14 cellular contexts compared by ENCODE assay signal in the genomic region with DNA sequence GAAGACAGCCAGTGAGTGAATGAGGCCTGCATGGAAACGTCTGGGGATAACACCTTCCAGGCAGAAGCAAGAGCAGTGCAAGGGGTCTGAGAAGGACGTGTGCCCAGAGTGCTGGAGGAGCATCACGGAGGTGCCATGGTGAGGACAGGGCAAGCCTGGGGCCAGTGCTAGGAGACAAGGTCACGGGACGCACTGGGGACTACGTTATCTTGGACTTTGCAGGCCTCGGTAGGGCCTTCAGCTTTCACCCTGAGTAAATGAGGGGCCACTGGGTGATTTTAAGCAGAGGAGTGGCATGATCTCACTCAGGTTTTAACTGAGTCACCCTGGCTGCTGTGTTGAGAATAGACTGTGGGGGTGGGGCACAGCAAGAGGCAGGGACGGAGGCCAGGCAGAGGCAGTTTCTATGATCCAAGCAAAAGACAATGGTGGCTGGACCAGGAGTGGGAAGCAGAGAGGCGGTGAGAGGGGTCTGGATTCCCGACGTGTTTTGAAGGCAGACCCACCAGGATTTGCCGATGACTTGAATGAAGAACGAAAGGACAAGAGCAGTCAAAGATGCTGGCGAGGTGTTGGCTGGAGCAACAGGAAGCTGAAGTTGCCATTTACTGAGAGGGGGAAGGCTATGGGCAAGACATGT.
A peak's percentile ranks its signal among the peaks of the same experiment; 100 is the strongest.
DNase-seq lines count a peak whose midpoint lies in the region; ATAC-seq, FAIRE-seq and TF ChIP-seq lines count a peak whose summit lies in the region.
"Had no signal": no experiment of that assay in that cellular context is flagged by ENCODE, and none has a peak within 500 bp of the region (broad histone marks: within the 10 kb centered on the region; RNA-seq: fewer than 3 reads in every experiment).

No MANE protein-coding gene starts in this region.

- no TSS peak for BruUV-seq in IMR-90 (replicated peaks; lab: Mats Ljungman, UMichigan)

- FAIRE-seq in GM12891 (lab: Jason Lieb, UNC): no peak
- no peak for FAIRE-seq in GM12892 (lab: Jason Lieb, UNC)

- H3K56ac ChIP-seq in IMR-90 (ENCODE audit: extremely low read depth, insufficient read depth, low read length): no peak overlapping the region

- peak overlapping the region; percentile 87 for H4K91ac ChIP-seq in IMR-90 (ENCODE audit: insufficient read depth, low read depth, low read length)

- peak overlapping the region; percentile 92 for H3K14ac ChIP-seq in IMR-90 (replicated peaks; ENCODE audit: low read depth, low read length)

- ATAC-seq in IMR-90 (ENCODE audit: low read depth): peak; percentile 57
- ATAC-seq: left lung had no signal

- CTCF ChIA-PET in IMR-90 (lab: Yijun Ruan, JAX): no interaction called here

- peak overlapping the region; percentile 65 for H2AFZ ChIP-seq in IMR-90 (replicated peaks; ENCODE audit: low read length, poor library complexity)

- peak overlapping the region; percentile 79 for H2AK9ac ChIP-seq in IMR-90 (replicated peaks; ENCODE audit: low read depth, low read length, poor library complexity)

- H2BK20ac ChIP-seq in IMR-90 (ENCODE audit: low read depth, low read length): peak overlapping the region; percentile 97

- peak overlapping the region; percentile 99 for H3K4ac ChIP-seq in IMR-90 (ENCODE audit: low read depth, low read length)

- DNase-seq in EH (ENCODE audit: low read depth) (peak; percentile 54), IMR-90 (peak; percentile 73), chondrocyte (ENCODE audit: low spot score) (no peak), neural crest cell (ENCODE audit: low read depth, low spot score) (no peak), GM12891 (ENCODE audit: insufficient read length, low spot score) (no peak), putamen (ENCODE audit: low spot score) (no peak), GM12892 (ENCODE audit: insufficient read length) (no peak)
- DNase-seq: activated CD4-positive, alpha-beta T cell treated with anti-CD3 and anti-CD28 coated beads for 4 hours; activated T-cell treated with anti-CD3 and anti-CD28 coated beads, Interleukin-2, amount 50 U/mL, for 48 hours; amniotic stem cell; NCI-H2227 treated with DMSO at 0.1 percent for 48 hours; SHP77 had no signal

- in situ Hi-C loops in IMR-90 (cut with MboI; ENCODE audit: low sequenced_read_pairs): loop anchor here (25.0 kb wide), 2 partner anchors 1237 to 1487 kb away; no protein-coding TSS in a partner anchor

- H3K36me3 Mint-ChIP-seq in chondrocyte (ENCODE audit: low read depth) (no peaks in the 10 kb centered on the region), neural crest cell (ENCODE audit: low read depth) (no peaks in the 10 kb centered on the region)

- peak overlapping the region; percentile 56 for H4K5ac ChIP-seq in IMR-90 (ENCODE audit: low read depth, low read length)

- intact Hi-C loops in IMR-90 (cut with micrococcal nuclease): no loop called here

- H3K27me3 Mint-ChIP-seq in chondrocyte (ENCODE audit: low read depth): no peaks in the 10 kb centered on the region
- no peaks in the 10 kb centered on the region for H3K27me3 Mint-ChIP-seq in neural crest cell (ENCODE audit: low read depth)

- H3K4me2 ChIP-seq in IMR-90 (ENCODE audit: low read depth, low read length): peak overlapping the region; percentile 11; the same call in 1 of the 2 replicates

- no peak overlapping the region for H3K4me3 ChIP-seq in IMR-90 (ENCODE audit: insufficient read depth, low read depth, low read length)
- H3K4me3 ChIP-seq: left lung had no signal

- TF ChIP-seq CTCF in IMR-90 (conservative IDR thresholded peaks at IDR 0.05; ENCODE audit: low read depth, low read length): no peak
- TF ChIP-seq CTCF in chondrocyte (IDR thresholded peaks at IDR 0.05): no peak
- no peak for TF ChIP-seq CTCF in neural crest cell (conservative IDR thresholded peaks at IDR 0.05)

- H2AK5ac ChIP-seq in IMR-90 (ENCODE audit: low read depth, low read length): peak overlapping the region; percentile 97

- TF ChIP-seq POLR2A in IMR-90 (IDR thresholded peaks at IDR 0.05; ENCODE audit: low read depth, low read length): no peak
- TF ChIP-seq POLR2A in GM12891 (IDR thresholded peaks at IDR 0.05; ENCODE audit: low read depth, low read length): no peak
- TF ChIP-seq POLR2A in GM12892 (IDR thresholded peaks at IDR 0.05; ENCODE audit: low read depth, low read length): no peak

- no peaks in the 10 kb centered on the region for H3K9me3 ChIP-seq in IMR-90 (ENCODE audit: control insufficient read depth, insufficient read depth, low read length)
- H3K9me3 ChIP-seq: left lung had no signal

- H3K9me3 Mint-ChIP-seq in chondrocyte (ENCODE audit: low read depth): no peaks in the 10 kb centered on the region
- no peaks in the 10 kb centered on the region for H3K9me3 Mint-ChIP-seq in neural crest cell
- H3K9me3 Mint-ChIP-seq: T-helper 2 cell treated with Interferon-gamma antibody and Interleukin-4, amounts not matched to agents 5 μg/mL and 100 μg/mL, for 36 hours had no signal

- H3K4me1 Mint-ChIP-seq in chondrocyte (ENCODE audit: low read depth) (peaks cover 66% of the 10 kb centered on the region), neural crest cell (no peaks in the 10 kb centered on the region)

- WGBS in IMR-90 (ENCODE audit: extremely low coverage in 2 of 2, insufficient read length in 1 of 2), 2 experiments: 88% methylated on average over 10 of the region's 14 CpGs; no CpG with 5 or more reads in 1 of the 2 experiments

- peak overlapping the region; percentile 97 for H2BK15ac ChIP-seq in IMR-90 (ENCODE audit: low read depth, low read length)

- H3K4me3 Mint-ChIP-seq in chondrocyte (ENCODE audit: unreplicated experiment): no peak overlapping the region
- no peak overlapping the region for H3K4me3 Mint-ChIP-seq in neural crest cell
- H3K4me3 Mint-ChIP-seq: T-helper 2 cell treated with Interferon-gamma antibody and Interleukin-4, amounts not matched to agents 5 μg/mL and 100 μg/mL, for 36 hours had no signal

- peaks cover 18% of the 10 kb centered on the region for H3K4me1 ChIP-seq in IMR-90 (ENCODE audit: control insufficient read depth, insufficient read depth, low read length)

- H2BK5ac ChIP-seq in IMR-90 (ENCODE audit: low read depth, low read length, poor library complexity, severe bottlenecking): peak overlapping the region; percentile 83

- H3K9ac ChIP-seq in IMR-90 (ENCODE audit: low read depth, low read length): no peak overlapping the region

- no peaks in the 10 kb centered on the region for H3K36me3 ChIP-seq in IMR-90 (ENCODE audit: control insufficient read depth, insufficient read depth, low read length)
- H3K36me3 ChIP-seq: left lung had no signal

- no peak for TF ChIP-seq RAD21 in IMR-90 (IDR thresholded peaks at IDR 0.05; ENCODE audit: low read length)

- H3K27ac ChIP-seq in IMR-90 (ENCODE audit: insufficient read depth, low read length): peak overlapping the region; percentile 0; the same call in 1 of the 2 replicates
- H3K27ac ChIP-seq: left lung had no signal

- H4K8ac ChIP-seq in IMR-90 (ENCODE audit: low read depth in 2 of 2, low read length in 2 of 2): peak overlapping the region; percentile 27 to 83; a peak in 3 of 4 replicates

- H3K9me1 ChIP-seq in IMR-90 (ENCODE audit: insufficient read depth, low read length): peaks cover 60% of the 10 kb centered on the region

- H2BK120ac ChIP-seq in IMR-90 (ENCODE audit: low read depth, low read length): peak overlapping the region; percentile 94

- peak overlapping the region; percentile 53 for H3K23ac ChIP-seq in IMR-90 (ENCODE audit: low read depth, low read length)

- dilution Hi-C loops in IMR-90 (cut with HindIII; ENCODE audit: low sequenced_read_pairs, unreplicated experiment): no loop called here

- H3K27ac Mint-ChIP-seq in chondrocyte (ENCODE audit: unreplicated experiment): peak overlapping the region; percentile 15
- H3K27ac Mint-ChIP-seq in neural crest cell (ENCODE audit: unreplicated experiment): peak overlapping the region; percentile 61
- H3K27ac Mint-ChIP-seq: T-helper 2 cell treated with Interferon-gamma antibody and Interleukin-4, amounts not matched to agents 5 μg/mL and 100 μg/mL, for 36 hours had no signal

- peak overlapping the region; percentile 48; the same call in 1 of the 2 replicates for H3K18ac ChIP-seq in IMR-90 (ENCODE audit: low read depth, low read length)

- H3K79me1 ChIP-seq in IMR-90 (ENCODE audit: low read depth in 1 of 2, low read length in 2 of 2): peaks cover 0 to 28% of the 10 kb centered on the region in 2 experiments; a peak in 2 of 4 replicates

- POLR2A ChIA-PET in IMR-90 (lab: Charles Lee; ENCODE audit: unreplicated experiment): no interaction called here

- H4K20me1 ChIP-seq in IMR-90 (ENCODE audit: insufficient read depth, low read length): no peaks in the 10 kb centered on the region

- no peaks in the 10 kb centered on the region for H3K27me3 ChIP-seq in IMR-90 (ENCODE audit: control insufficient read depth, insufficient read depth, low read length)
- H3K27me3 ChIP-seq: left lung had no signal

TF ChIP-seq in IMR-90, 13 proteins besides CTCF, POLR2A, EP300 and RAD21:
- TF ChIP-seq NFE2L2 (IDR thresholded peaks at IDR 0.05; ENCODE audit: low read depth, low read length): peak; percentile 45; the same call in 1 of the 2 replicates
- TF ChIP-seq, protein P1, sequence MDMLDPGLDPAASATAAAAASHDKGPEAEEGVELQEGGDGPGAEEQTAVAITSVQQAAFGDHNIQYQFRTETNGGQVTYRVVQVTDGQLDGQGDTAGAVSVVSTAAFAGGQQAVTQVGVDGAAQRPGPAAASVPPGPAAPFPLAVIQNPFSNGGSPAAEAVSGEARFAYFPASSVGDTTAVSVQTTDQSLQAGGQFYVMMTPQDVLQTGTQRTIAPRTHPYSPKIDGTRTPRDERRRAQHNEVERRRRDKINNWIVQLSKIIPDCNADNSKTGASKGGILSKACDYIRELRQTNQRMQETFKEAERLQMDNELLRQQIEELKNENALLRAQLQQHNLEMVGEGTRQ (IDR thresholded peaks at IDR 0.05; ENCODE audit: low read depth, low read length): no peak
- TF ChIP-seq FOS (IDR thresholded peaks at IDR 0.05; ENCODE audit: low read depth, low read length): peak; percentile 28; the same call in 1 of the 2 replicates

TF ChIP-seq in GM12891, 5 proteins besides CTCF, POLR2A, EP300 and RAD21:
- TF ChIP-seq PAX5 (IDR thresholded peaks at IDR 0.05; ENCODE audit: insufficient read depth, low read length, severe bottlenecking): no peak
- no peak for TF ChIP-seq POLR2AphosphoS5 (IDR thresholded peaks at IDR 0.05; ENCODE audit: low read depth, low read length)
- no peak for TF ChIP-seq POU2F2 (IDR thresholded peaks at IDR 0.05; ENCODE audit: low read depth, low read length)
- no peak for TF ChIP-seq SPI1 (IDR thresholded peaks at IDR 0.05; ENCODE audit: low read depth, low read length)
- no peak for TF ChIP-seq TAF1 (IDR thresholded peaks at IDR 0.05; ENCODE audit: low read depth, low read length)
TF ChIP-seq in GM12891: peak in this region for 0.

Comparison
In these comparisons a context has a peak if more than half of its experiments do, and no peak if none do; other contexts are left out.
1. DNase-seq: peak in EH (single experiment) and IMR-90 (single experiment); none in chondrocyte (single experiment), neural crest cell (single experiment), GM12891 (single experiment), putamen (single experiment) and GM12892 (single experiment).